Comparison of ENCODE assay signal across 17 cellular contexts in genomic region chr15:91214675-91215590, GRCh38.
DNase-seq lines count a peak whose midpoint lies in the region; TF ChIP-seq lines count a peak whose summit lies in the region.
"Had no signal": no experiment of that assay in that cellular context is flagged by ENCODE, and none has a peak within 500 bp of the region (broad histone marks: within the 10 kb centered on the region; RNA-seq: fewer than 3 reads in every experiment).

No MANE protein-coding gene starts in this region.

- intact Hi-C loops in esophagus muscularis mucosa (cut with DNase I): no loop called here

- DNase-seq in COLO668 (lab: John Stamatoyannopoulos, UW; ENCODE audit: unreplicated experiment) (peak; percentile 29), NCI-H146 (lab: John Stamatoyannopoulos, UW) (peak; percentile 51), NT2/D1 (ENCODE audit: low read depth, low spot score) (peak; percentile 95), inferior parietal cortex (ENCODE audit: extremely low spot score) (no peak), esophagus muscularis mucosa (ENCODE audit: extremely low spot score) (no peak), epidermal melanocyte (ENCODE audit: insufficient read length, low spot score) (no peak), SKM-1 (lab: John Stamatoyannopoulos, UW; ENCODE audit: unreplicated experiment) (no peak)
- DNase-seq: AML-193; Caco-2; DMS53; NCI-H1092; NCI-H187; NCI-H446 treated with DMSO at 0.1 percent for 48 hours; NK-92 treated with Interleukin-12 subunit alpha and Interleukin-12 subunit beta, amount 100 ng/mL, for 24 hours; OCI-M1; SIG-M5 had no signal

- no peaks in the 10 kb centered on the region for H3K27me3 ChIP-seq in NT2/D1 (ENCODE audit: insufficient read depth, insufficient read length)
- H3K27me3 ChIP-seq in esophagus muscularis mucosa: peaks cover 0 to 24% (median 0%) of the 10 kb centered on the region in 4 donors

- H3K27ac ChIP-seq in cingulate gyrus (ENCODE audit: low read depth, low read length): peak overlapping the region; percentile 10
- no peak overlapping the region for H3K27ac ChIP-seq in esophagus muscularis mucosa (replicated peaks in 1 of 4)

- H3K9me3 ChIP-seq in NT2/D1 (ENCODE audit: insufficient read depth, low read length): no peaks in the 10 kb centered on the region
- H3K9me3 ChIP-seq in esophagus muscularis mucosa: peaks cover 0 to 6% (median 2%) of the 10 kb centered on the region in 4 donors
- H3K9me3 ChIP-seq: Caco-2 had no signal

- WGBS in esophagus muscularis mucosa: 75% methylated on average over 11 of the region's 11 CpGs

- no peak for TF ChIP-seq CTCF in esophagus muscularis mucosa (IDR thresholded peaks at IDR 0.05)

- H3K9ac ChIP-seq in NT2/D1 (ENCODE audit: insufficient read length, low read depth): no peak overlapping the region

- no peak for TF ChIP-seq EP300 in esophagus muscularis mucosa (IDR thresholded peaks at IDR 0.05)

- H3K4me3 ChIP-seq in NT2/D1 (ENCODE audit: insufficient read length, low read depth): no peak overlapping the region
- no peak overlapping the region for H3K4me3 ChIP-seq in esophagus muscularis mucosa

- H3K36me3 ChIP-seq in NT2/D1 (ENCODE audit: insufficient read depth, insufficient read length, low read length): no peaks in the 10 kb centered on the region
- no peaks in the 10 kb centered on the region for H3K36me3 ChIP-seq in esophagus muscularis mucosa

- H3K4me1 ChIP-seq in NT2/D1 (ENCODE audit: insufficient read depth, insufficient read length): no peaks in the 10 kb centered on the region
- H3K4me1 ChIP-seq in esophagus muscularis mucosa: no peaks in the 10 kb centered on the region
- H3K4me1 ChIP-seq: Caco-2 had no signal

- TF ChIP-seq POLR2A in esophagus muscularis mucosa (IDR thresholded peaks at IDR 0.05; ENCODE audit: low read depth): no peak

Comparison
In these comparisons a context has a peak if more than half of its experiments do, and no peak if none do; other contexts are left out.
1. DNase-seq: peak in COLO668 (single experiment), NCI-H146 (single experiment) and NT2/D1 (single experiment); none in inferior parietal cortex (single experiment), esophagus muscularis mucosa (single experiment), epidermal melanocyte (single experiment) and SKM-1 (single experiment).